In the genomic region with DNA sequence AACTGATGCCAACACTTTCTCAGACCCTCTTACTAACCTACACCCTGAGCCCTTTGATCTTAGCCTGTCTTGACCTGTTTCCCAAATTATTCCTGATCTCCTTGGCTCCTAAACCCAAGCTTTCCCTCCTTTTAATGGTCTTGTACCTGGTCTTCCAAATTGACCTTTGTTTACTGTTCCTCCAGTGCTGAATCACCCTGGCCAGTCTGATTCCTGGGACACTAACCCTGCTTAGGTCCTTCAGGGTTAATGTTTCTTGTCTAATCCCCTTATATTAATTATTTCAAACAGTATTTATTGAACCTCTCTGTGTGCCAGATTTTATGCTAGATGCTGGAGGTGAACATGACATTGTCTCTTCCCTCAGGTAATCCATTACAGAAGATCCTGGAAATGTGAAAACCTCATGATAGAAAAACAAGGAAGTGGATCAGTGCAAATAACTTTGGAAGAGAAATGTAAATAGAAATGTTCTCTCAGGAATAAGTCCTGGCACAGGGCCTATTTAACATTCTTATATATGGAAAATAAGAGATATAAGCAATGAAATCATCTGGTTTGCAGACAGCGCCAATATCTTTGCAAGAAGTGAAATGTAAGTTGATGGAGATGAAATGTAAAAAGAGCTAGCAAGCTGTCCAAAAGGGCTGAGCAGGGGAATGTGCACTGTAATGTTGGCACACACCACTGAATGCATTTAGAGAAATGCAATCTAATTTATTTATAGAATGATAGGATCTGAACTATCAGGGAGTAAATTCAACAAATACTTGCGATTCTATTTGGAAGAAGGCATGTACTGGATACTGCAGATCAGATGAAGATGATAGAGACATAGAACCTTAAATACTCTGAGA, we compare ENCODE assay signal across 17 cellular contexts. TPM values are rescaled to one million over a fixed set of nuclear protein-coding genes. Genes with fewer than 3 reads are reported as not detected.
DNase-seq lines count a peak whose midpoint lies in the region; ATAC-seq and TF ChIP-seq lines count a peak whose summit lies in the region.
"Had no signal": no experiment of that assay in that cellular context is flagged by ENCODE, and none has a peak within 500 bp of the region (broad histone marks: within the 10 kb centered on the region; RNA-seq: fewer than 3 reads in every experiment).

No MANE protein-coding gene starts in this region.

- H3K4me1 ChIP-seq in PC-3 (ENCODE audit: insufficient read depth, low read length) (peaks cover 11% of the 10 kb centered on the region), prostate gland (replicated peaks) (no peaks in the 10 kb centered on the region)

- no peaks in the 10 kb centered on the region for H3K36me3 ChIP-seq in PC-3 (ENCODE audit: low read depth, low read length)
- no peaks in the 10 kb centered on the region for H3K36me3 ChIP-seq in prostate gland

- CTCF ChIA-PET in Calu3 (lab: Charles Lee), result no interaction called here
- CTCF ChIA-PET in PC-3 (lab: Charles Lee), result no interaction called here

- peak overlapping the region; percentile 5 for H3K27ac Mint-ChIP-seq in Calu3 (ENCODE audit: unreplicated experiment)

- H3F3A ChIP-seq in PC-3 (ENCODE audit: low read length, unreplicated experiment), result no peaks in the 10 kb centered on the region

- H3K79me2 ChIP-seq in PC-3 (ENCODE audit: low read length), result no peaks in the 10 kb centered on the region

- POLR2A ChIA-PET in PC-3 (lab: Charles Lee; ENCODE audit: unreplicated experiment), result interaction anchor here (0.7 kb wide), 1 partner anchor 416 kb away, joined by 3 read pairs; no protein-coding TSS in a partner anchor

- H3K9me3 ChIP-seq in PC-3 (ENCODE audit: low read length) (no peaks in the 10 kb centered on the region), prostate gland (no peaks in the 10 kb centered on the region)

- H3K27me3 ChIP-seq in PC-3 (ENCODE audit: low read length), result no peaks in the 10 kb centered on the region
- H3K27me3 ChIP-seq in prostate gland (replicated peaks; ENCODE audit: insufficient read depth), result no peaks in the 10 kb centered on the region
- no peaks in the 10 kb centered on the region for H3K27me3 ChIP-seq in dorsolateral prefrontal cortex

- H3K27ac ChIP-seq in PC-3 (ENCODE audit: low read length) (no peak overlapping the region), prostate gland (peak overlapping the region; percentile 54 to 62), dorsolateral prefrontal cortex (peak overlapping the region in 2 of 59 donors; percentile 17 to 23)
- H3K27ac ChIP-seq: HL-60 had no signal

- 6% methylated on average over 2 of the region's 2 CpGs for WGBS in prostate gland

- ATAC-seq in PC-3 (peak; percentile 33), left lobe of liver (no peak), GM18868 (IDR thresholded peaks at IDR 0.05; ENCODE audit: unreplicated experiment) (no peak)
- ATAC-seq: Panc1 had no signal

- H2AFZ ChIP-seq in PC-3 (ENCODE audit: low read length), result no peak overlapping the region

- DNase-seq in Calu3 (no peak), PC-3 (peak; percentile 16), fibroblast of gingiva (ENCODE audit: low read depth) (peak; percentile 6), prostate gland (ENCODE audit: low spot score) (peak; percentile 30), dorsolateral prefrontal cortex (no peak), left lobe of liver (ENCODE audit: low spot score) (no peak)
- DNase-seq: CD4-positive, alpha-beta memory T cell; H9; KG1; NCI-H1092 treated with DMSO at 0.1 percent for 48 hours; NCI-H1694; NCI-H774; SHP77 had no signal

- peaks cover 10% of the 10 kb centered on the region for H3K4me1 Mint-ChIP-seq in Calu3 (ENCODE audit: low read depth, unreplicated experiment)
- H3K4me1 Mint-ChIP-seq: CD4-positive, alpha-beta memory T cell had no signal

- TF ChIP-seq POLR2A in prostate gland (IDR thresholded peaks at IDR 0.05), result no peak

- H4K20me1 ChIP-seq in PC-3 (ENCODE audit: low read length), result no peaks in the 10 kb centered on the region

- H3K9me3 Mint-ChIP-seq in Calu3 (ENCODE audit: low read depth, unreplicated experiment), result peaks cover 8% of the 10 kb centered on the region

- H3K9me2 ChIP-seq in PC-3 (replicated peaks; ENCODE audit: low read length), result no peaks in the 10 kb centered on the region

- H3K4me3 ChIP-seq in PC-3 (ENCODE audit: low read length) (no peak overlapping the region), prostate gland (no peak overlapping the region), dorsolateral prefrontal cortex (no peak overlapping the region)

- no peak overlapping the region for H3K4me2 ChIP-seq in PC-3 (ENCODE audit: low read length)

- no peak for TF ChIP-seq CTCF in Calu3 (IDR thresholded peaks at IDR 0.05; ENCODE audit: unreplicated experiment)
- TF ChIP-seq CTCF in PC-3 (conservative IDR thresholded peaks at IDR 0.05; ENCODE audit: low read depth, low read length), result no peak
- no peak for TF ChIP-seq CTCF in prostate gland (IDR thresholded peaks at IDR 0.05)
- TF ChIP-seq CTCF in dorsolateral prefrontal cortex (IDR thresholded peaks at IDR 0.05 in 54 of 56, conservative IDR thresholded peaks at IDR 0.05 in 2 of 56; ENCODE audit: low read depth in 1 of 56, partially characterized antibody in 56 of 56), result no peak

- intact Hi-C loops in Calu3 (cut with micrococcal nuclease; ENCODE audit: unreplicated experiment), result no loop called here
- intact Hi-C loops in PC-3 (cut with micrococcal nuclease), result no loop called here
- intact Hi-C loops in prostate gland (cut with DNase I), result no loop called here
- intact Hi-C loops in dorsolateral prefrontal cortex (cut with DNase I), result no loop called here

- BruUV-seq in Calu3 (replicated peaks; lab: Mats Ljungman, UMichigan) (no TSS peak), PC-3 (replicated peaks; lab: Mats Ljungman, UMichigan) (no TSS peak)

- no peak overlapping the region for H3K4me3 Mint-ChIP-seq in Calu3 (ENCODE audit: low read depth, unreplicated experiment)
- H3K4me3 Mint-ChIP-seq: CD4-positive, alpha-beta memory T cell; H9 had no signal

- no peak overlapping the region for H3K9ac ChIP-seq in PC-3 (ENCODE audit: low read length)

- no peaks in the 10 kb centered on the region for H3K27me3 Mint-ChIP-seq in Calu3 (ENCODE audit: unreplicated experiment)

- no peaks in the 10 kb centered on the region for H3K36me3 Mint-ChIP-seq in Calu3 (ENCODE audit: insufficient read depth, unreplicated experiment)

RNA-seq across cellular contexts. Expression of a gene that starts 20.7 kb away (rescaled TPM):
- 23.0 and 29.5 TPM in 2 replicates for total RNA-seq in Calu3 (2022)
- 0.11 and 1.4 TPM in 2 replicates for total RNA-seq in PC-3 (2014; rRNA removed)
- total RNA-seq in prostate gland, result 100 to 1,000 TPM in 1 of 2 donors, 10 to 100 TPM in 1; 47.1 to 104 TPM
- total RNA-seq in dorsolateral prefrontal cortex, result 1 to 10 TPM in 64 of 120 experiments, under 1 TPM in 40, not detected in 16; 0.28 to 7.5 (median 1.3) TPM
- 510 TPM for total RNA-seq in left lobe of liver
- total RNA-seq: Daoy had no signal

Comparison
In these comparisons a context has a peak if more than half of its experiments do, and no peak if none do; other contexts are left out.
1. DNase-seq: peak in PC-3 (single experiment), fibroblast of gingiva (single experiment) and prostate gland (single experiment); none in Calu3 (single experiment), dorsolateral prefrontal cortex (0 of 10) and left lobe of liver (single experiment).